8 cellular contexts compared by ENCODE assay signal in the genomic region with DNA sequence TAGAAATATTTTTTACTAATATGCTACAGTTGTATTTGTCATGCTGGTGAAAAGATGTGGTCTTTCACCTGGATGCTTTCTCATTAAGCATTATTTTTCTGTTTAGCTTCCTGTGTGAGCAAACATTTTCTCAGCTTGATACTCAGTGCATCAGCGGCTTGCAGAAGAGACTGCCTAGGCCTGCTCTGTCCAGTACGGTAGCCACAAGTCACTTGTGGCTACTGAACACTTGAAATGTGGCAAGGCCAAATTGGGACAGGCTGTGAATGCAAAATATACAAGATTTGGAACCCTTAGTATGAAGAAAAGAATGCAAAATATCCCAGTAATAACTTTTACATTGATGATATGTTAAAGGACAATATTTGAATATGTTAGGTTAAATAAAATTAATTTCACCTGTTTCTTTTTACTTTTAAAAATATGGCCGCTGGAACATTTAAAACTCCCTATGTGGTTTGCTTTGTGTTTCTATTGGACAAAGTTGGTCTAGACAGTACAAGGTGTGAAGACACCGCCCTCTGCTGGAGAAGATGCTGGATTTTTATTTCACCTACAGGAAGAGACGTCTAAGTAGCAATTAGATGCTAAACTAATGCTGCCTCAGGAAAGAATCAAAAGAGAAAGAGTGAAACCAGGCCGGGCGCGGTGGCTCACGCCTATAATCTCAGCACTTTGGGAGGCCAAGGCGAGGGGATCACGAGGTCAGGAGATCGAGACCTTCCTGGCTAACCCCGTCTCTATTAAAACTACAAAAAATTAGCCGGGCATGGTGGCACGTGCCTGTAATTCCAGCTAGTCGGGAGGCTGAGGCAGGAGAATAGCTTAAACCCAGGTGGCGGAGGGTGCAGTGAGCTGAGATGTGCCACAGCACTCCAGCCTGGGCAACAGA. TPM values are rescaled to one million over a fixed set of nuclear protein-coding genes. Genes with fewer than 3 reads are reported as not detected.
A peak's percentile ranks its signal among the peaks of the same experiment; 100 is the strongest.
DNase-seq lines count a peak whose midpoint lies in the region; ATAC-seq, FAIRE-seq and TF ChIP-seq lines count a peak whose summit lies in the region.

No MANE protein-coding gene starts in this region.

- TF ChIP-seq POLR2A in vagina (IDR thresholded peaks at IDR 0.05): no peak

- peaks cover 10% of the 10 kb centered on the region for H3K4me1 ChIP-seq in vagina

- H3K27ac ChIP-seq in SK-N-MC (no peak overlapping the region), vagina (peak overlapping the region; percentile 13)

- H3K36me3 ChIP-seq in SK-N-MC (ENCODE audit: insufficient read depth, low read length) (no peaks in the 10 kb centered on the region), vagina (no peaks in the 10 kb centered on the region)

- H3K27me3 ChIP-seq in vagina: no peaks in the 10 kb centered on the region

- FAIRE-seq in A204.1 (lab: Jason Lieb, UNC): peak; percentile 83
- peak; percentile 90 for FAIRE-seq in GM18507 (lab: Jason Lieb, UNC)

- TF ChIP-seq CTCF in vagina (IDR thresholded peaks at IDR 0.05): peak; percentile 40 to 77 (median 61)

- no peaks in the 10 kb centered on the region for H3K9me3 Mint-ChIP-seq in activated naive CD4-positive, alpha-beta T cell treated with anti-CD3 and anti-CD28 coated beads, Interleukin-2, amount 10 ng/mL, durations not matched to agents 7 days and 5 days

- H3K9me3 ChIP-seq in SK-N-MC (ENCODE audit: low read depth, low read length): no peaks in the 10 kb centered on the region
- H3K9me3 ChIP-seq in vagina: no peaks in the 10 kb centered on the region

- H3K4me1 Mint-ChIP-seq in activated naive CD4-positive, alpha-beta T cell treated with anti-CD3 and anti-CD28 coated beads, Interleukin-2, amount 10 ng/mL, durations not matched to agents 7 days and 5 days: peaks cover 49% of the 10 kb centered on the region

- peak overlapping the region; percentile 30 for H3K4me3 Mint-ChIP-seq in activated naive CD4-positive, alpha-beta T cell treated with anti-CD3 and anti-CD28 coated beads, Interleukin-2, amount 10 ng/mL, durations not matched to agents 7 days and 5 days

- H3K4me3 ChIP-seq in SK-N-MC: no peak overlapping the region
- H3K4me3 ChIP-seq in vagina: no peak overlapping the region

- peak; percentile 85 for ATAC-seq in Right ventricle myocardium inferior

- no peaks in the 10 kb centered on the region for H3K27me3 Mint-ChIP-seq in activated naive CD4-positive, alpha-beta T cell treated with anti-CD3 and anti-CD28 coated beads, Interleukin-2, amount 10 ng/mL, durations not matched to agents 7 days and 5 days

- peak; percentile 51 for DNase-seq in GM18507 (ENCODE audit: extremely low spot score, insufficient read length, low read depth)
- peak; percentile 92 for DNase-seq in NAMALWA (ENCODE audit: low spot score)
- peak; percentile 55 for DNase-seq in SK-N-MC (ENCODE audit: low read depth, low spot score)
- peak; percentile 92 for DNase-seq in activated naive CD4-positive, alpha-beta T cell treated with anti-CD3 and anti-CD28 coated beads, Interleukin-2, amount 10 ng/mL, durations not matched to agents 7 days and 5 days
- DNase-seq in Right ventricle myocardium inferior (ENCODE audit: missing footprints): peak; percentile 73
- peak; percentile 62 for DNase-seq in pulmonary artery endothelial cell (ENCODE audit: low read depth, low spot score)
- DNase-seq in vagina (ENCODE audit: extremely low spot score in 2 of 2): no peak

- intact Hi-C loops in Right ventricle myocardium inferior (cut with DNase I): loop anchor here (1.0 to 5.0 kb wide), 4 partner anchors 36 to 136 kb away; partner anchors contain the start of genes DDX21 and KIFBP
- intact Hi-C loops in vagina (cut with DNase I): no loop called here

- H3K27ac Mint-ChIP-seq in activated naive CD4-positive, alpha-beta T cell treated with anti-CD3 and anti-CD28 coated beads, Interleukin-2, amount 10 ng/mL, durations not matched to agents 7 days and 5 days: peak overlapping the region; percentile 73

- no peak overlapping the region for H3K9ac ChIP-seq in SK-N-MC (ENCODE audit: insufficient read length)

- CTCF ChIA-PET in activated naive CD4-positive, alpha-beta T cell treated with anti-CD3 and anti-CD28 coated beads, Interleukin-2, amount 10 ng/mL, durations not matched to agents 7 days and 5 days (lab: Charles Lee): interaction anchor here (0.7 to 7.0 kb wide), 25 partner anchors 9 to 300 kb away, joined by 3 to 142 read pairs (median 4); partner anchors contain the start of genes DDX21 and KIFBP

- peaks cover 28% of the 10 kb centered on the region for H3K36me3 Mint-ChIP-seq in activated naive CD4-positive, alpha-beta T cell treated with anti-CD3 and anti-CD28 coated beads, Interleukin-2, amount 10 ng/mL, durations not matched to agents 7 days and 5 days

RNA-seq across cellular contexts. Expression of gene SRGN, which starts 5.3 kb away (rescaled TPM):
- total RNA-seq in Right ventricle myocardium inferior: 50.2 TPM
- total RNA-seq in pulmonary artery endothelial cell: 1,537 and 1,720 TPM in 2 replicates
- total RNA-seq in vagina: 117 TPM

RNA-seq across cellular contexts. Expression of gene VPS26A, which starts 30.8 kb away (rescaled TPM):
- total RNA-seq in Right ventricle myocardium inferior (32.5 TPM), pulmonary artery endothelial cell (39.1 and 44.4 TPM in 2 replicates), vagina (33.6 TPM)

Comparison
In these comparisons a context has a peak if more than half of its experiments do, and no peak if none do; other contexts are left out.
1. DNase-seq: peak in GM18507 (single experiment), NAMALWA (single experiment), SK-N-MC (single experiment), activated naive CD4-positive, alpha-beta T cell treated with anti-CD3 and anti-CD28 coated beads, Interleukin-2, amount 10 ng/mL, durations not matched to agents 7 days and 5 days (single experiment), Right ventricle myocardium inferior (single experiment) and pulmonary artery endothelial cell (single experiment); none in vagina (0 of 2).
2. RNA of gene SRGN, which starts 5.3 kb away (total RNA-seq): 1,537 to 1,720 TPM in pulmonary artery endothelial cell; 117 TPM in vagina (single experiment) and 50.2 TPM in Right ventricle myocardium inferior (single experiment); every median in the first group is over 10 times any median in the second.